ENCODE assay signal across 8 cellular contexts in the genomic region with DNA sequence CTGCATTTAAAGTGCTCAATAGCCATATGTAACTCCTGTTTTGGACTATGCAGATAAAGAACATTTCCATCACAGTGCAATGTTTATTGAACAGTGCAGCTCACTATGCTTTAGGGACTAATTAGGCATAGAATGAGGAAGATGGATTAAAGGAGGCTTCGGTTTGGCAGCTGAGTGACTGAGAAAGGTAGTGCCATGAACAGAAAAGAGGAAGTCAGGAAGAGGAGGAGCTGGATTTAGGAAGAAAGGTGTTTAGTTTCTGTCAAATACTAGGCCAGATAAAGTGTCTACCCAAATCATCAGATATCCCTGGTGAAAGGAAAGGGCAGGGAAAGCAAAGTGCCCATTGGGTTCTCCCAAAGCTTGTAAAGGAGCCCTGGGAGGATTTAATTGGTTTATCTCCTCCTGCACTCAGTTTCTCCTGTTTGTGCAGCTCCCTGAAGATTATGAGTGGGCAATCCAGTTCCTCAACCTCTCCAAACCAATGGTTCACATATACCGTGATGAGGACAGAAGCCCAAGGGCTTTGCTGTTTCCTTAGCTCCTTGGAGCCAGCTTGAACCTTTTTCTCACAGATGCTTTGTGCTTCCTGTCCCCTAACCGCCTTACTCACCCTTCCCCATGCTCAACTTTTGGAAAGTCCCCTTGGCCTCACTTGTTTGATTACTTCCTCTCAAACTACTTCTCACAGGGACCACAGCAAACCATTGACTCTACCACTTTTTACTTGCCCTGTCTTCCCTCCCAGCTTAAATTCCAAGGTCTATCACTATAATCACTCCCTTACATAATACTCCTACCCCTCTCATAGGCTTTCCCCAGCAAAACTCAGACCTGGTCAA. TPM values are rescaled to one million over a fixed set of nuclear protein-coding genes. Genes with fewer than 3 reads are reported as not detected.
A peak's percentile ranks its signal among the peaks of the same experiment; 100 is the strongest.
DNase-seq lines count a peak whose midpoint lies in the region; ATAC-seq and TF ChIP-seq lines count a peak whose summit lies in the region.

No MANE protein-coding gene starts in this region.

- DNase-seq in T-cell = peak in 28 of 34 experiments; percentile 14 to 62 (median 37)
- DNase-seq in naive B cell = peak; percentile 78
- DNase-seq in DMS 273 (lab: John Stamatoyannopoulos, UW; ENCODE audit: unreplicated experiment) = no peak
- DNase-seq in hepatic stellate cell (ENCODE audit: low spot score) = no peak
- DNase-seq in right atrium auricular region (ENCODE audit: low spot score) = no peak
- DNase-seq in 8988T = no peak

- H3K27me3 Mint-ChIP-seq in T-cell (no peaks in the 10 kb centered on the region), naive B cell (no peaks in the 10 kb centered on the region)

- POLR2A ChIA-PET in T-cell (lab: Charles Lee) = interaction anchor here (0.6 to 1.5 kb wide), 4 partner anchors 13 to 49 kb away, joined by 3 to 6 read pairs (median 5); no protein-coding TSS in a partner anchor

- H3K4me1 ChIP-seq in right atrium auricular region = peaks cover 0 to 13% of the 10 kb centered on the region in 2 donors

- ATAC-seq in GM18870 (IDR thresholded peaks at IDR 0.05; ENCODE audit: unreplicated experiment) (peak; percentile 51), HG02970 (IDR thresholded peaks at IDR 0.05; ENCODE audit: low FRiP score, unreplicated experiment) (peak; percentile 41), T-cell (replicated peaks in 1 of 4) (peak in 3 of 4 experiments; percentile 12 to 50 (median 32)), naive B cell (ENCODE audit: low read depth in 2 of 2) (peak; percentile 69 to 70)

- H3K27ac ChIP-seq in right atrium auricular region = no peak overlapping the region

- CTCF ChIA-PET in T-cell (lab: Charles Lee) = interaction anchor here (0.6 to 1.7 kb wide), 11 partner anchors 10 to 108 kb away, joined by 3 to 10 read pairs (median 3); no protein-coding TSS in a partner anchor

- no peak overlapping the region for H3K4me3 ChIP-seq in right atrium auricular region

- no peaks in the 10 kb centered on the region for H3K36me3 ChIP-seq in right atrium auricular region

- H3K4me1 Mint-ChIP-seq in T-cell (peaks cover 45 to 52% (median 46%) of the 10 kb centered on the region in 3 donors), naive B cell (peaks cover 49 to 57% (median 56%) of the 10 kb centered on the region in 3 donors)

- H3K4me3 Mint-ChIP-seq in T-cell = peak overlapping the region; percentile 55 to 58 (median 57)
- peak overlapping the region; percentile 51 to 89 (median 74) for H3K4me3 Mint-ChIP-seq in naive B cell

- no peaks in the 10 kb centered on the region for H3K9me3 Mint-ChIP-seq in T-cell
- no peaks in the 10 kb centered on the region for H3K9me3 Mint-ChIP-seq in naive B cell

- no peaks in the 10 kb centered on the region for H3K9me3 ChIP-seq in right atrium auricular region

- no peak for TF ChIP-seq CTCF in right atrium auricular region (IDR thresholded peaks at IDR 0.05)

- H3K27me3 ChIP-seq in right atrium auricular region = no peaks in the 10 kb centered on the region

- H3K36me3 Mint-ChIP-seq in T-cell (no peaks in the 10 kb centered on the region), naive B cell (no peaks in the 10 kb centered on the region)

- H3K27ac Mint-ChIP-seq in T-cell (peak overlapping the region; percentile 90 to 92), naive B cell (peak overlapping the region; percentile 68 to 97 (median 93))

RNA-seq across cellular contexts. Expression of gene RAP1A, which starts 3.5 kb away (rescaled TPM):
- total RNA-seq in T-cell (100 to 1,000 TPM in 4 of 5 donors, 10 to 100 TPM in 1; 95.0 to 108 (median 103) TPM), right atrium auricular region (10 to 100 TPM; 62.1 to 72.8 TPM)
- 10 to 100 TPM; 30.7 to 44.6 (median 37.2) TPM for polyA plus RNA-seq in naive B cell (ENCODE audit: low read depth in 6 of 6)

Comparison
In these comparisons a context has a peak if more than half of its experiments do, and no peak if none do; other contexts are left out.
1. DNase-seq: peak in T-cell (28 of 34) and naive B cell (single experiment); none in DMS 273 (single experiment), hepatic stellate cell (single experiment), right atrium auricular region (single experiment) and 8988T (single experiment).
2. Peak in every context shown above with its lines, with median percentiles within 50 percentile points of each other: ATAC-seq.